11 cellular contexts compared by ENCODE assay signal in genomic region chr4:108035691-108036090, GRCh38. TPM values are rescaled to one million over a fixed set of nuclear protein-coding genes. Genes with fewer than 3 reads are reported as not detected.
DNase-seq lines count a peak whose midpoint lies in the region; ATAC-seq and TF ChIP-seq lines count a peak whose summit lies in the region.
"Had no signal": no experiment of that assay in that cellular context is flagged by ENCODE, and none has a peak within 500 bp of the region (broad histone marks: within the 10 kb centered on the region; RNA-seq: fewer than 3 reads in every experiment).

No MANE protein-coding gene starts in this region.

- H3K36me3 ChIP-seq in cardiac muscle cell (no peaks in the 10 kb centered on the region), heart right ventricle (peaks cover 0 to 54% (median 22%) of the 10 kb centered on the region in 9 donors), SK-N-SH (replicated peaks in 1 of 2; ENCODE audit: control insufficient read depth in 1 of 2, insufficient read depth in 2 of 2, low read length in 1 of 2) (peaks cover 0 to 21% of the 10 kb centered on the region in 2 experiments)

- H3K27ac ChIP-seq in cardiac muscle cell (peak overlapping the region; percentile 88), heart right ventricle (no peak overlapping the region), SK-N-SH (ENCODE audit: low read depth in 2 of 2, low read length in 1 of 2) (no peak overlapping the region)

- H3K27me3 ChIP-seq in cardiac muscle cell (no peaks in the 10 kb centered on the region), heart right ventricle (no peaks in the 10 kb centered on the region), SK-N-SH (ENCODE audit: insufficient read depth) (no peaks in the 10 kb centered on the region)

- H3K4me1 Mint-ChIP-seq in T-helper 17 cell = peaks cover 13% of the 10 kb centered on the region
- H3K4me1 Mint-ChIP-seq in chondrocyte (ENCODE audit: low read depth) = no peaks in the 10 kb centered on the region

- no peak overlapping the region for H3K4me2 ChIP-seq in SK-N-SH

- no peaks in the 10 kb centered on the region for H4K20me1 ChIP-seq in SK-N-SH (ENCODE audit: insufficient read depth)

- CTCF ChIA-PET in SK-N-SH (lab: Yijun Ruan, JAX) = interaction anchor here (10.9 kb wide), 1 partner anchor 17 kb away, joined by 89 read pairs; no protein-coding TSS in a partner anchor

- H3K4me3 ChIP-seq in cardiac muscle cell (no peak overlapping the region), heart right ventricle (no peak overlapping the region), SK-N-SH (ENCODE audit: low read depth in 2 of 2, low read length in 1 of 2) (no peak overlapping the region)
- H3K4me3 ChIP-seq: K562 had no signal

- no peak overlapping the region for H3K4me3 Mint-ChIP-seq in T-helper 17 cell
- H3K4me3 Mint-ChIP-seq in chondrocyte (ENCODE audit: unreplicated experiment) = no peak overlapping the region

- H3K9me3 Mint-ChIP-seq in chondrocyte (ENCODE audit: low read depth) = peaks cover 3% of the 10 kb centered on the region

- H3K4me1 ChIP-seq in cardiac muscle cell (ENCODE audit: low read depth) = peaks cover 19% of the 10 kb centered on the region
- H3K4me1 ChIP-seq in heart right ventricle = peaks cover 0 to 11% (median 0%) of the 10 kb centered on the region in 9 donors
- no peaks in the 10 kb centered on the region for H3K4me1 ChIP-seq in SK-N-SH (ENCODE audit: control insufficient read depth in 1 of 2, insufficient read depth in 2 of 2, low read depth in 1 of 2, low read length in 1 of 2)

- no peak for TF ChIP-seq RAD21 in SK-N-SH (IDR thresholded peaks at IDR 0.05; ENCODE audit: low read length)

- H3K9me2 ChIP-seq in SK-N-SH = no peaks in the 10 kb centered on the region

- TF ChIP-seq CTCF in cardiac muscle cell (IDR thresholded peaks at IDR 0.05; ENCODE audit: low read depth, low read length) (no peak), heart right ventricle (IDR thresholded peaks at IDR 0.05) (no peak), SK-N-SH (IDR thresholded peaks at IDR 0.05) (no peak), chondrocyte (IDR thresholded peaks at IDR 0.05) (no peak)

- no peaks in the 10 kb centered on the region for H3F3A ChIP-seq in SK-N-SH (replicated peaks; ENCODE audit: insufficient read depth)

- H3K9me3 ChIP-seq in cardiac muscle cell (ENCODE audit: low read depth) (no peaks in the 10 kb centered on the region), heart right ventricle (no peaks in the 10 kb centered on the region), T-helper 17 cell (ENCODE audit: control insufficient read depth, low read length, poor library complexity, severe bottlenecking) (no peaks in the 10 kb centered on the region), SK-N-SH (no peaks in the 10 kb centered on the region)

- no peak overlapping the region for H2AFZ ChIP-seq in SK-N-SH (ENCODE audit: low read depth)

- POLR2A ChIA-PET in SK-N-SH (lab: Yijun Ruan, JAX) = no interaction called here

- H3K27ac Mint-ChIP-seq in T-helper 17 cell (peak overlapping the region; percentile 78), chondrocyte (ENCODE audit: unreplicated experiment) (no peak overlapping the region)

- intact Hi-C loops in heart right ventricle (cut with DNase I) (no loop called here), left colon (cut with DNase I, micrococcal nuclease) (no loop called here)

- ATAC-seq in heart right ventricle (no peak), HG03025 (IDR thresholded peaks at IDR 0.05; ENCODE audit: low FRiP score, unreplicated experiment) (peak; percentile 36), T-helper 17 cell (no peak), left colon (no peak)

- no peaks in the 10 kb centered on the region for H3K27me3 Mint-ChIP-seq in T-helper 17 cell
- H3K27me3 Mint-ChIP-seq in chondrocyte (ENCODE audit: low read depth) = no peaks in the 10 kb centered on the region

- H3K9ac ChIP-seq in SK-N-SH = no peak overlapping the region

- no peak for TF ChIP-seq EP300 in SK-N-SH (IDR thresholded peaks at IDR 0.05; ENCODE audit: borderline replicate concordance in 1 of 2, low read depth in 1 of 2, low read length in 1 of 2)

- WGBS in heart right ventricle, 2 donors = 79 to 87% methylated on average over 6 of the region's 6 CpGs
- 93% methylated on average over 6 of the region's 6 CpGs for WGBS in SK-N-SH (ENCODE audit: low lambda C conversion rate)

- no peaks in the 10 kb centered on the region for H3K79me2 ChIP-seq in SK-N-SH (ENCODE audit: insufficient read depth)

- H3K36me3 Mint-ChIP-seq in T-helper 17 cell (ENCODE audit: low read depth) (no peaks in the 10 kb centered on the region), chondrocyte (ENCODE audit: low read depth) (peaks cover 8% of the 10 kb centered on the region)

- no peak for DNase-seq in cardiac muscle cell (ENCODE audit: low read depth in 1 of 2, low spot score in 1 of 2)
- no peak for DNase-seq in heart right ventricle
- DNase-seq in T-helper 17 cell = no peak
- DNase-seq in NCI-H1092 treated with DMSO at 0.1 percent for 48 hours (lab: John Stamatoyannopoulos, UW) = no peak
- no peak for DNase-seq in left colon
- no peak for DNase-seq in SK-N-SH
- no peak for DNase-seq in chondrocyte (ENCODE audit: low spot score)
- DNase-seq: EL, islet precursor cell had no signal

TF ChIP-seq in SK-N-SH, 30 proteins besides CTCF, POLR2A, EP300 and RAD21:
- TF ChIP-seq ZBTB33 (IDR thresholded peaks at IDR 0.05; ENCODE audit: borderline replicate concordance, low read depth) = no peak
- no peak for TF ChIP-seq MXI1 (IDR thresholded peaks at IDR 0.05; ENCODE audit: low read depth, low read length)
- no peak for TF ChIP-seq GATA2 (CRISPR knock-in tag; IDR thresholded peaks at IDR 0.05)
- TF ChIP-seq NRF1 (IDR thresholded peaks at IDR 0.05; ENCODE audit: low read depth, low read length) = no peak
- TF ChIP-seq FOXJ3 (CRISPR knock-in tag; IDR thresholded peaks at IDR 0.05) = no peak
- TF ChIP-seq USF2 (IDR thresholded peaks at IDR 0.05; ENCODE audit: borderline replicate concordance, low read depth, low read length) = no peak
- TF ChIP-seq, protein P1, sequence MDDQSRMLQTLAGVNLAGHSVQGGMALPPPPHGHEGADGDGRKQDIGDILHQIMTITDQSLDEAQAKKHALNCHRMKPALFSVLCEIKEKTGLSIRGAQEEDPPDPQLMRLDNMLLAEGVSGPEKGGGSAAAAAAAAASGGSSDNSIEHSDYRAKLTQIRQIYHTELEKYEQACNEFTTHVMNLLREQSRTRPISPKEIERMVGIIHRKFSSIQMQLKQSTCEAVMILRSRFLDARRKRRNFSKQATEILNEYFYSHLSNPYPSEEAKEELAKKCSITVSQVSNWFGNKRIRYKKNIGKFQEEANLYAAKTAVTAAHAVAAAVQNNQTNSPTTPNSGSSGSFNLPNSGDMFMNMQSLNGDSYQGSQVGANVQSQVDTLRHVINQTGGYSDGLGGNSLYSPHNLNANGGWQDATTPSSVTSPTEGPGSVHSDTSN (IDR thresholded peaks at IDR 0.05) = no peak
- no peak for TF ChIP-seq RFX5 (IDR thresholded peaks at IDR 0.05; ENCODE audit: low read length)
- TF ChIP-seq TAF1 (IDR thresholded peaks at IDR 0.05; ENCODE audit: borderline replicate concordance, low read depth, low read length) = no peak

RNA-seq across cellular contexts. Expression of gene HADH, which starts 46.0 kb away (rescaled TPM):
- total RNA-seq in cardiac muscle cell (38.7 and 59.1 TPM in 2 replicates), heart right ventricle (100 to 1,000 TPM; 163 to 295 (median 238) TPM), T-helper 17 cell (10 to 100 TPM; 10.5 to 13.3 TPM), left colon (100 to 1,000 TPM; 145 to 147 TPM), chondrocyte (20.4 to 27.4 TPM (median 21.6 TPM) in 3 replicates)
- polyA plus RNA-seq in cardiac muscle cell (84.7 and 139 TPM in 2 replicates), heart right ventricle (100 to 1,000 TPM in 1 of 2 donors, 10 to 100 TPM in 1; 58.2 to 134 TPM), SK-N-SH (2012; rRNA removed) (19.4 and 20.3 TPM in 2 replicates)
- polyA plus RNA-seq in SK-N-SH (2012; cell fraction: cytosol; rRNA removed) = 17.9 and 22.0 TPM in 2 replicates
- polyA plus RNA-seq in SK-N-SH (2012; cell fraction: nucleus; rRNA removed) = 17.5 and 25.5 TPM in 2 replicates
